ENCODE assay signal across 1 cellular context in the genomic region with DNA sequence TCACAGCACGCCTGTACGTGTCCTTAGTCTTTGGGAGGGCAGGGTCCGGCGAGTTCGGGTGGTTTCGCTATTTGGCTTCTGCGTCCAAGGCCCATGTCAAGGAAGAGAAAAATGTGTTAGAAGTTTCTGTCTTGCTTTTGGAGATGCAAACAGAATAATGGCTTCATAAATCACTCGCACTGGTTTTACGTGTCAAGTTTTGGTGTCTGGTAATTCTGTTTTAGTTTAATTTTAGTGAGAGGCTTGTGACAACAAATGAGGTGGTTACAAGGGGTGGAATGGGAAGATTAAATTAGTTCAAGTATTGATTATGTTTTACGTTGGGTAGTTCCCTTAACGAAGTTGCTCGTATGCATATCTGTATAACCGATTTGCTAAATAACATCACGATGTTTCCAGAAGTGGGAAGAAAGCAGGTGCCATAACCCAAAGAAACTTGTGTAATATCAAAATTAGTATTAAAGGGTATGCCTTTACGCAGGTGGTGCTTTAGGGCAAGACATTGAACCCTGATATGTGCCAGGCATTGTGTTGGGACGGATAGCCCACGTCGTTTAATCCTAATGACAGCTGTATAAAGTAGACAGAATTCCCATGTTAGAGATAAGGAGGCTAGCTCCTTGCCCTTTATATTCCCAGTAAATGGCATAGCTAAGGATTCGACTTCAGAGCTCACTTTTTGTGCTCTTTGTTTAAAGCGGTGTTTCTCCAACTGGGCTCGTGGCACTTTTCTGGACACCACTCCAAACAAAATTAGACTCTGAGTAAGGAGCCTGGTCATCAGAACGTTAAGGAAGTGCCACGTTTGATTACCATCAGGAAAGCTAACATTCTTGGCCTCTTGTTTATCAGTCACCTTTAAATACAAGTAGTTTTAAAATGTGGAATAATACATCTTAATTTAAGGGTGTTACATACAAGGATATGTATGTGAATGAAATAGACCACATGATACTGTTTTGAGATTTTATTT.
A peak's percentile ranks its signal among the peaks of the same experiment; 100 is the strongest.
TF ChIP-seq lines count a peak whose summit lies in the region.

No MANE protein-coding gene starts in this region.

TF ChIP-seq in GM12878, 131 proteins besides CTCF, POLR2A, EP300 and RAD21:
- TF ChIP-seq, protein P1, sequence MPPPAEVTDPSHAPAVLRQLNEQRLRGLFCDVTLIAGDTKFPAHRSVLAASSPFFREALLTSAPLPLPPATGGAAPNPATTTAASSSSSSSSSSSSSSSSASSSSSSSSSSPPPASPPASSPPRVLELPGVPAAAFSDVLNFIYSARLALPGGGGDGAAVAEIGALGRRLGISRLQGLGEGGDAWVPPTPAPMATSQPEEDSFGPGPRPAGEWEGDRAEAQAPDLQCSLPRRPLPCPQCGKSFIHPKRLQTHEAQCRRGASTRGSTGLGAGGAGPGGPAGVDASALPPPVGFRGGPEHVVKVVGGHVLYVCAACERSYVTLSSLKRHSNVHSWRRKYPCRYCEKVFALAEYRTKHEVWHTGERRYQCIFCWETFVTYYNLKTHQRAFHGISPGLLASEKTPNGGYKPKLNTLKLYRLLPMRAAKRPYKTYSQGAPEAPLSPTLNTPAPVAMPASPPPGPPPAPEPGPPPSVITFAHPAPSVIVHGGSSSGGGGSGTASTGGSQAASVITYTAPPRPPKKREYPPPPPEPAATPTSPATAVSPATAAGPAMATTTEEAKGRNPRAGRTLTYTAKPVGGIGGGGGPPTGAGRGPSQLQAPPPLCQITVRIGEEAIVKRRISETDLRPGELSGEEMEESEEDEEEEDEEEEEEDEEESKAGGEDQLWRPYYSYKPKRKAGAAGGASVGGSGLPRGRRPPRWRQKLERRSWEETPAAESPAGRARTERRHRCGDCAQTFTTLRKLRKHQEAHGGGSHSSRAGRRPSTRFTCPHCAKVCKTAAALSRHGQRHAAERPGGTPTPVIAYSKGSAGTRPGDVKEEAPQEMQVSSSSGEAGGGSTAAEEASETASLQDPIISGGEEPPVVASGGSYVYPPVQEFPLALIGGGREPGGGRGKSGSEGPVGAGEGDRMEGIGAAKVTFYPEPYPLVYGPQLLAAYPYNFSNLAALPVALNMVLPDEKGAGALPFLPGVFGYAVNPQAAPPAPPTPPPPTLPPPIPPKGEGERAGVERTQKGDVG (CRISPR knock-in tag; IDR thresholded peaks at IDR 0.05), result 0 out of 2 replicates have a peak, but pooled peaks have one; percentile 21
- TF ChIP-seq CHD1 (IDR thresholded peaks at IDR 0.05; ENCODE audit: low read depth, low read length) (peak; percentile 74; the same call in 1 of the 2 replicates), MXI1 (IDR thresholded peaks at IDR 0.05; ENCODE audit: low read depth, low read length) (peak; percentile 32; the same call in 1 of the 2 replicates), CBX5 (IDR thresholded peaks at IDR 0.05; ENCODE audit: low read depth) (no peak), MEF2B (IDR thresholded peaks at IDR 0.05; ENCODE audit: partially characterized antibody, poor library complexity, severe bottlenecking) (no peak)
